1 cellular context compared by ENCODE assay signal in the genomic region with DNA sequence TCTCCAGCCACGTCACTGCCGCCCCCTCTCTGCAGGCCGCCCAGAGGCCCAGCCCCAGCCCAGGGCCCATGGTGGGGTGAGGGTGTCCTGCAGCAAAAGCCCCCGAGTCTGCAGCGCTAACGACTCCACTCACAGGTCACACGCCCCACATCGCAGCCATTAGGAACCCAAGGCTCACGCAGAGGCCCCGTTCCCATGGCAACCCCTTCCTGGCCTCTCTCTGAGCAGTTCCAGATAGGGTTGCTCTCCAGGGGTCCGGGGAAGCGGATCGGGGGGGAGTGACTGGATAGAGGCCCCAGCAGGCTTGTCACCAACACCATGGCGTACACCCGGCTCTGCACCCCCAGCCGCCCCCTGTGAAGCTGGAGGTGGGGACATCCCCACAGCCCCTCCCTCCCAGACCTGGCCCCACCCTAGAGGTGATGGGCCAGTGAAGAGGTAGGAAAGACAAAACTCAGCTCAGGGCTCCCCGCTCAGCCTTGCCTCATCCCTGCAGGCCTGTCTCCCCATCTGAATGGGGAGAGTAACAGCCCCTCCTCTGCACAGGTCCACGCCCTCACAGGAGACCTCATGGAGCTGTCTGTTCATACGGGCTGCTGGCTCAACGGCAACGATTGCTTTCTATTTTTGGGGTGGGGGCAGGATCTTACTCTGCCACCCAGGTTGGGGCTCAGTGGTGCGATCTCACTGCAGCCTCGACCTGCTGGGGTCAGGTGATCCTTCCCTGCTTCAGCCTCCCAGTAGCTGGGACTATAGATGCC.
TF ChIP-seq lines count a peak whose summit lies in the region.

No MANE protein-coding gene starts in this region.

TF ChIP-seq in HEK293, 187 proteins besides CTCF, POLR2A, EP300 and RAD21 (continued from another document):
- TF ChIP-seq, protein P1, sequence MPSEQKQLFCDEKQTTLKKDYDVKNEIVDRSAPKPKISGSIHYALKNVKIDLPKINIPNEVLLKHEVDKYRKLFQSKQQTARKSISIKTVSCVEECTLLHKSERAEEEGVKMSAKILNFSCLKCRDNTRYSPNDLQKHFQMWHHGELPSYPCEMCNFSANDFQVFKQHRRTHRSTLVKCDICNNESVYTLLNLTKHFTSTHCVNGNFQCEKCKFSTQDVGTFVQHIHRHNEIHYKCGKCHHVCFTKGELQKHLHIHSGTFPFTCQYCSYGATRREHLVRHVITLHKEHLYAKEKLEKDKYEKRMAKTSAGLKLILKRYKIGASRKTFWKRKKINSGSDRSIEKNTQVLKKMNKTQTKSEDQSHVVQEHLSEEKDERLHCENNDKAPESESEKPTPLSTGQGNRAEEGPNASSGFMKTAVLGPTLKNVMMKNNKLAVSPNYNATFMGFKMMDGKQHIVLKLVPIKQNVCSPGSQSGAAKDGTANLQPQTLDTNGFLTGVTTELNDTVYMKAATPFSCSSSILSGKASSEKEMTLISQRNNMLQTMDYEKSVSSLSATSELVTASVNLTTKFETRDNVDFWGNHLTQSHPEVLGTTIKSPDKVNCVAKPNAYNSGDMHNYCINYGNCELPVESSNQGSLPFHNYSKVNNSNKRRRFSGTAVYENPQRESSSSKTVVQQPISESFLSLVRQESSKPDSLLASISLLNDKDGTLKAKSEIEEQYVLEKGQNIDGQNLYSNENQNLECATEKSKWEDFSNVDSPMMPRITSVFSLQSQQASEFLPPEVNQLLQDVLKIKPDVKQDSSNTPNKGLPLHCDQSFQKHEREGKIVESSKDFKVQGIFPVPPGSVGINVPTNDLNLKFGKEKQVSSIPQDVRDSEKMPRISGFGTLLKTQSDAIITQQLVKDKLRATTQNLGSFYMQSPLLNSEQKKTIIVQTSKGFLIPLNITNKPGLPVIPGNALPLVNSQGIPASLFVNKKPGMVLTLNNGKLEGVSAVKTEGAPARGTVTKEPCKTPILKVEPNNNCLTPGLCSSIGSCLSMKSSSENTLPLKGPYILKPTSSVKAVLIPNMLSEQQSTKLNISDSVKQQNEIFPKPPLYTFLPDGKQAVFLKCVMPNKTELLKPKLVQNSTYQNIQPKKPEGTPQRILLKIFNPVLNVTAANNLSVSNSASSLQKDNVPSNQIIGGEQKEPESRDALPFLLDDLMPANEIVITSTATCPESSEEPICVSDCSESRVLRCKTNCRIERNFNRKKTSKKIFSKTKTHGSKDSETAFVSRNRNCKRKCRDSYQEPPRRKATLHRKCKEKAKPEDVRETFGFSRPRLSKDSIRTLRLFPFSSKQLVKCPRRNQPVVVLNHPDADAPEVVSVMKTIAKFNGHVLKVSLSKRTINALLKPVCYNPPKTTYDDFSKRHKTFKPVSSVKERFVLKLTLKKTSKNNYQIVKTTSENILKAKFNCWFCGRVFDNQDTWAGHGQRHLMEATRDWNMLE (tag by site-specific recombination; conservative IDR thresholded peaks at IDR 0.05; ENCODE audit: low read depth) = no peak
- TF ChIP-seq, protein P2, sequence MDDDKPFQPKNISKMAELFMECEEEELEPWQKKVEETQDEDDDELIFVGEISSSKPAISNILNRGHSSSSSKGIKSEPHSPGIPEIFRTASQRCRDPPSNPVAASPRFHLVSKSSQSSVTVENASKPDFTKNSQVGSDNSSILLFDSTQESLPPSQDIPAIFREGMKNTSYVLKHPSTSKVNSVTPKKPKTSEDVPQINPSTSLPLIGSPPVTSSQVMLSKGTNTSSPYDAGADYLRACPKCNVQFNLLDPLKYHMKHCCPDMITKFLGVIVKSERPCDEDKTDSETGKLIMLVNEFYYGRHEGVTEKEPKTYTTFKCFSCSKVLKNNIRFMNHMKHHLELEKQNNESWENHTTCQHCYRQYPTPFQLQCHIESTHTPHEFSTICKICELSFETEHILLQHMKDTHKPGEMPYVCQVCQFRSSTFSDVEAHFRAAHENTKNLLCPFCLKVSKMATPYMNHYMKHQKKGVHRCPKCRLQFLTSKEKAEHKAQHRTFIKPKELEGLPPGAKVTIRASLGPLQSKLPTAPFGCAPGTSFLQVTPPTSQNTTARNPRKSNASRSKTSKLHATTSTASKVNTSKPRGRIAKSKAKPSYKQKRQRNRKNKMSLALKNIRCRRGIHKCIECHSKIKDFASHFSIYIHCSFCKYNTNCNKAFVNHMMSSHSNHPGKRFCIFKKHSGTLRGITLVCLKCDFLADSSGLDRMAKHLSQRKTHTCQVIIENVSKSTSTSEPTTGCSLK (tag by site-specific recombination; IDR thresholded peaks at IDR 0.05) = no peak
- TF ChIP-seq ZNF366 (tag by site-specific recombination; conservative IDR thresholded peaks at IDR 0.05) (no peak), ZNF596 (tag by site-specific recombination; IDR thresholded peaks at IDR 0.05) (no peak), ZNF610 (tag by site-specific recombination; IDR thresholded peaks at IDR 0.05; ENCODE audit: borderline replicate concordance) (no peak), ZNF530 (tag by site-specific recombination; IDR thresholded peaks at IDR 0.05; ENCODE audit: low read depth) (no peak), ZNF48 (tag by site-specific recombination; IDR thresholded peaks at IDR 0.05) (no peak), ZNF629 (tag by site-specific recombination; IDR thresholded peaks at IDR 0.05) (no peak), ZNF624 (tag by site-specific recombination; IDR thresholded peaks at IDR 0.05) (no peak), ZFP69B (tag by site-specific recombination; IDR thresholded peaks at IDR 0.05) (no peak), ZNF391 (tag by site-specific recombination; IDR thresholded peaks at IDR 0.05; ENCODE audit: borderline replicate concordance, low read depth) (no peak), ZNF155 (tag by site-specific recombination; IDR thresholded peaks at IDR 0.05) (no peak), SETDB1 (IDR thresholded peaks at IDR 0.05; ENCODE audit: insufficient read length, low read length) (no peak), ZBTB7A (tag by site-specific recombination; IDR thresholded peaks at IDR 0.05; ENCODE audit: low read depth) (no peak), KLF7 (tag by site-specific recombination; IDR thresholded peaks at IDR 0.05; ENCODE audit: borderline replicate concordance) (no peak), GLIS1 (tag by site-specific recombination; IDR thresholded peaks at IDR 0.05) (peak; percentile 77), SP2 (tag by site-specific recombination; IDR thresholded peaks at IDR 0.05) (0 out of 2 replicates have a peak, but pooled peaks have one; percentile 6), GLIS2 (tag by site-specific recombination; IDR thresholded peaks at IDR 0.05) (peak; percentile 45; the same call in 1 of the 2 replicates)
- TF ChIP-seq, protein P3, sequence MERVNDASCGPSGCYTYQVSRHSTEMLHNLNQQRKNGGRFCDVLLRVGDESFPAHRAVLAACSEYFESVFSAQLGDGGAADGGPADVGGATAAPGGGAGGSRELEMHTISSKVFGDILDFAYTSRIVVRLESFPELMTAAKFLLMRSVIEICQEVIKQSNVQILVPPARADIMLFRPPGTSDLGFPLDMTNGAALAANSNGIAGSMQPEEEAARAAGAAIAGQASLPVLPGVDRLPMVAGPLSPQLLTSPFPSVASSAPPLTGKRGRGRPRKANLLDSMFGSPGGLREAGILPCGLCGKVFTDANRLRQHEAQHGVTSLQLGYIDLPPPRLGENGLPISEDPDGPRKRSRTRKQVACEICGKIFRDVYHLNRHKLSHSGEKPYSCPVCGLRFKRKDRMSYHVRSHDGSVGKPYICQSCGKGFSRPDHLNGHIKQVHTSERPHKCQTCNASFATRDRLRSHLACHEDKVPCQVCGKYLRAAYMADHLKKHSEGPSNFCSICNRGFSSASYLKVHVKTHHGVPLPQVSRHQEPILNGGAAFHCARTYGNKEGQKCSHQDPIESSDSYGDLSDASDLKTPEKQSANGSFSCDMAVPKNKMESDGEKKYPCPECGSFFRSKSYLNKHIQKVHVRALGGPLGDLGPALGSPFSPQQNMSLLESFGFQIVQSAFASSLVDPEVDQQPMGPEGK (tag by site-specific recombination; IDR thresholded peaks at IDR 0.05) = peak; percentile 72
- TF ChIP-seq, protein P4, sequence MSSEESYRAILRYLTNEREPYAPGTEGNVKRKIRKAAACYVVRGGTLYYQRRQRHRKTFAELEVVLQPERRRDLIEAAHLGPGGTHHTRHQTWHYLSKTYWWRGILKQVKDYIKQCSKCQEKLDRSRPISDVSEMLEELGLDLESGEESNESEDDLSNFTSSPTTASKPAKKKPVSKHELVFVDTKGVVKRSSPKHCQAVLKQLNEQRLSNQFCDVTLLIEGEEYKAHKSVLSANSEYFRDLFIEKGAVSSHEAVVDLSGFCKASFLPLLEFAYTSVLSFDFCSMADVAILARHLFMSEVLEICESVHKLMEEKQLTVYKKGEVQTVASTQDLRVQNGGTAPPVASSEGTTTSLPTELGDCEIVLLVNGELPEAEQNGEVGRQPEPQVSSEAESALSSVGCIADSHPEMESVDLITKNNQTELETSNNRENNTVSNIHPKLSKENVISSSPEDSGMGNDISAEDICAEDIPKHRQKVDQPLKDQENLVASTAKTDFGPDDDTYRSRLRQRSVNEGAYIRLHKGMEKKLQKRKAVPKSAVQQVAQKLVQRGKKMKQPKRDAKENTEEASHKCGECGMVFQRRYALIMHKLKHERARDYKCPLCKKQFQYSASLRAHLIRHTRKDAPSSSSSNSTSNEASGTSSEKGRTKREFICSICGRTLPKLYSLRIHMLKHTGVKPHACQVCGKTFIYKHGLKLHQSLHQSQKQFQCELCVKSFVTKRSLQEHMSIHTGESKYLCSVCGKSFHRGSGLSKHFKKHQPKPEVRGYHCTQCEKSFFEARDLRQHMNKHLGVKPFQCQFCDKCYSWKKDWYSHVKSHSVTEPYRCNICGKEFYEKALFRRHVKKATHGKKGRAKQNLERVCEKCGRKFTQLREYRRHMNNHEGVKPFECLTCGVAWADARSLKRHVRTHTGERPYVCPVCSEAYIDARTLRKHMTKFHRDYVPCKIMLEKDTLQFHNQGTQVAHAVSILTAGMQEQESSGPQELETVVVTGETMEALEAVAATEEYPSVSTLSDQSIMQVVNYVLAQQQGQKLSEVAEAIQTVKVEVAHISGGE (tag by site-specific recombination; conservative IDR thresholded peaks at IDR 0.05; ENCODE audit: low read depth) = no peak
